In the genomic region with DNA sequence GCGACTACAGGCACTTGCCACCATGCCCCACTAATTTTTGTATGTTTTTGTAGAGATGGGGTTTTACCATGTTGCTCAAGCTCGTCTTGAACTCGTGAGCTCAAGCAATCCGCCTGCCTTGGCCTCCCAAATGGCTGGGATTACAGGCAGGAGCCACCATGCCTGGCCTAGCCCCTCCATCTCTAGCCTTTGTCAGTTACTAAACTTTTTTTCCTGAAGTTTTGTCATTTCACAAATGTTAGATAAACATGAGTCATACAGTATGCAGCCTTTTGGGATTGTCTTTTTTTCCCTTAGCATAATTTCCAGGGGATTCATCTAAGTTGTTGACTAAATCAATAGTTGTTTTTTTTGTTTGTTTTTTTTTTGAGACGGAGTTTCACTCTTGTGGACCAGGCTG, we compare ENCODE assay signal across 21 cellular contexts. TPM values are rescaled to one million over a fixed set of nuclear protein-coding genes. Genes with fewer than 3 reads are reported as not detected.
A peak's percentile ranks its signal among the peaks of the same experiment; 100 is the strongest.
DNase-seq lines count a peak whose midpoint lies in the region; ATAC-seq and TF ChIP-seq lines count a peak whose summit lies in the region.
"Had no signal": no experiment of that assay in that cellular context is flagged by ENCODE, and none has a peak within 500 bp of the region (broad histone marks: within the 10 kb centered on the region; RNA-seq: fewer than 3 reads in every experiment).

No MANE protein-coding gene starts in this region.

- peak overlapping the region; percentile 46 for H3K4me2 ChIP-seq in osteoblast (ENCODE audit: insufficient read depth, low read length)

- H3K4me1 Mint-ChIP-seq in chondrocyte (ENCODE audit: low read depth): peaks cover 15% of the 10 kb centered on the region

- no peak for TF ChIP-seq CTCF in chondrocyte (IDR thresholded peaks at IDR 0.05)
- no peak for TF ChIP-seq CTCF in osteoblast (IDR thresholded peaks at IDR 0.05; ENCODE audit: extremely low read depth, low read depth, low read length)

- no peak overlapping the region for H3K4me3 Mint-ChIP-seq in chondrocyte (ENCODE audit: unreplicated experiment)
- H3K4me3 Mint-ChIP-seq: T-helper 2 cell treated with Interferon-gamma antibody and Interleukin-4, amounts not matched to agents 5 μg/mL and 100 μg/mL, for 36 hours had no signal

- peaks cover 66% of the 10 kb centered on the region for H3K36me3 ChIP-seq in osteoblast (ENCODE audit: insufficient read depth, low read length)
- H3K36me3 ChIP-seq: ovary had no signal

- H3K9me3 Mint-ChIP-seq in chondrocyte (ENCODE audit: low read depth): no peaks in the 10 kb centered on the region
- H3K9me3 Mint-ChIP-seq: T-helper 2 cell treated with Interferon-gamma antibody and Interleukin-4, amounts not matched to agents 5 μg/mL and 100 μg/mL, for 36 hours had no signal

- H3K27ac Mint-ChIP-seq in chondrocyte (ENCODE audit: unreplicated experiment): peak overlapping the region; percentile 75
- H3K27ac Mint-ChIP-seq: T-helper 2 cell treated with Interferon-gamma antibody and Interleukin-4, amounts not matched to agents 5 μg/mL and 100 μg/mL, for 36 hours had no signal

- no peaks in the 10 kb centered on the region for H3K9me3 ChIP-seq in osteoblast (ENCODE audit: low read depth, low read length)
- H3K9me3 ChIP-seq: ascending aorta, lower lobe of right lung, ovary had no signal

- no peak overlapping the region for H2AFZ ChIP-seq in osteoblast (ENCODE audit: low read length)

- H3K27me3 Mint-ChIP-seq in chondrocyte (ENCODE audit: low read depth): no peaks in the 10 kb centered on the region

- H3K4me3 ChIP-seq in osteoblast (ENCODE audit: insufficient read depth, low read length): no peak overlapping the region
- H3K4me3 ChIP-seq: ascending aorta, lower lobe of right lung, ovary had no signal

- peaks cover 18% of the 10 kb centered on the region for H4K20me1 ChIP-seq in osteoblast (ENCODE audit: insufficient read depth, low read length)

- ATAC-seq in Right ventricle myocardium inferior: no peak
- ATAC-seq: lower lobe of right lung had no signal

- no peaks in the 10 kb centered on the region for H3K27me3 ChIP-seq in osteoblast (ENCODE audit: insufficient read depth, low read length)
- H3K27me3 ChIP-seq: ascending aorta, ovary had no signal

- in situ Hi-C loops in KBM-7 (cut with MboI; ENCODE audit: low pct_unique_long_range_greater_than_20kb, low sequenced_read_pairs): no loop called here

- H3K27ac ChIP-seq in osteoblast (ENCODE audit: low read depth, low read length): peak overlapping the region; percentile 42
- H3K27ac ChIP-seq: ascending aorta, epithelial cell of prostate, lower lobe of right lung, ovary had no signal

- intact Hi-C loops in Right ventricle myocardium inferior (cut with DNase I): no loop called here

- peaks cover 93% of the 10 kb centered on the region for H3K79me2 ChIP-seq in osteoblast (ENCODE audit: insufficient read depth, low read length)

- H3K4me1 ChIP-seq in osteoblast (ENCODE audit: insufficient read depth, low read length): peaks cover 5% of the 10 kb centered on the region

- DNase-seq in EH (ENCODE audit: low read depth) (peak; percentile 66), LHCN-M2 (ENCODE audit: low read depth) (peak; percentile 44), chondrocyte (ENCODE audit: low spot score) (no peak), osteoblast (ENCODE audit: insufficient read length, low spot score, missing footprints) (peak; percentile 52), KBM-7 (no peak), Right ventricle myocardium inferior (ENCODE audit: missing footprints) (no peak), HuH-7 (ENCODE audit: low spot score) (no peak)
- DNase-seq in NK-92 treated with Interleukin-12 subunit alpha and Interleukin-12 subunit beta, amount 100 ng/mL, for 24 hours (lab: John Stamatoyannopoulos, UW): no peak
- DNase-seq: activated CD8-positive, alpha-beta memory T cell treated with anti-CD3 and anti-CD28 coated beads, Interleukin-2, amount 50 U/mL, for 4 hours; activated naive CD4-positive, alpha-beta T cell; AML-193; cortex of kidney; GDM1; glutamatergic neuron; lower lobe of right lung; NCI-H446 treated with DMSO at 0.1 percent for 48 hours; ovary; stimulated activated CD4-positive, alpha-beta T cell treated with anti-CD3 and anti-CD28 coated beads, Interleukin-4, amount 100 ng/mL, for 24 hours had no signal

- H3K36me3 Mint-ChIP-seq in chondrocyte (ENCODE audit: low read depth): peaks cover 12% of the 10 kb centered on the region

RNA-seq across cellular contexts. Expression of gene NSD1, which starts 13.7 kb away (rescaled TPM):
- total RNA-seq in LHCN-M2 (2014; rRNA removed) (27.0 and 27.9 TPM in 2 replicates), chondrocyte (64.0 to 77.0 TPM (median 67.3 TPM) in 3 replicates), osteoblast (48.6 and 53.2 TPM in 2 replicates), Right ventricle myocardium inferior (36.1 TPM)
- 12.2 TPM for polyA plus RNA-seq in LHCN-M2 (2012)

Comparison
In these comparisons a context has a peak if more than half of its experiments do, and no peak if none do; other contexts are left out.
1. DNase-seq: peak in EH (single experiment), LHCN-M2 (single experiment) and osteoblast (single experiment); none in chondrocyte (single experiment), NK-92 treated with Interleukin-12 subunit alpha and Interleukin-12 subunit beta, amount 100 ng/mL, for 24 hours (single experiment), KBM-7 (single experiment), Right ventricle myocardium inferior (single experiment) and HuH-7 (single experiment).